In genomic region chr7:46569117-46569433, GRCh38 we compare ENCODE assay signal across 12 cellular contexts.
DNase-seq lines count a peak whose midpoint lies in the region; ATAC-seq, FAIRE-seq and TF ChIP-seq lines count a peak whose summit lies in the region.
"Had no signal": no experiment of that assay in that cellular context is flagged by ENCODE, and none has a peak within 500 bp of the region (broad histone marks: within the 10 kb centered on the region; RNA-seq: fewer than 3 reads in every experiment).

No MANE protein-coding gene starts in this region.

- H3K4me3 ChIP-seq in A549 (no peak overlapping the region), lower lobe of right lung (no peak overlapping the region)
- H3K4me3 ChIP-seq: tibial artery had no signal

- H3K4me2 ChIP-seq in A549: peak overlapping the region; percentile 35; the same call in 1 of the 3 replicates

- FAIRE-seq in A549 (lab: Jason Lieb, UNC): no peak

- 0% methylated on average over 2 of the region's 2 CpGs for WGBS in A549 (ENCODE audit: missing lambda C conversion rate)

- CTCF ChIA-PET in A549 (lab: Yijun Ruan, JAX): interaction anchor here (1.1 to 1.7 kb wide), 2 partner anchors 9 to 72 kb away, joined by 3 read pairs; no protein-coding TSS in a partner anchor

- no peak for TF ChIP-seq RAD21 in A549 (conservative IDR thresholded peaks at IDR 0.05 in 1 of 2, IDR thresholded peaks at IDR 0.05 in 1 of 2)

- POLR2A ChIA-PET in A549 (lab: Yijun Ruan, JAX): no interaction called here

- H3K27me3 ChIP-seq in lower lobe of right lung (ENCODE audit: low read depth): no peaks in the 10 kb centered on the region
- H3K27me3 ChIP-seq: tibial artery had no signal

- no peaks in the 10 kb centered on the region for H3K36me3 ChIP-seq in lower lobe of right lung
- H3K36me3 ChIP-seq: tibial artery had no signal

- H3K4me1 ChIP-seq in A549 (peaks cover 9% of the 10 kb centered on the region; the same call in 2 of the 3 replicates), lower lobe of right lung (no peaks in the 10 kb centered on the region)
- H3K4me1 ChIP-seq: tibial artery had no signal

- no peak for TF ChIP-seq EP300 in A549 (IDR thresholded peaks at IDR 0.05)

- TF ChIP-seq CTCF in A549 (IDR thresholded peaks at IDR 0.05) (no peak), lower lobe of right lung (IDR thresholded peaks at IDR 0.05) (no peak)

- no peak for TF ChIP-seq POLR2A in A549 (IDR thresholded peaks at IDR 0.05; ENCODE audit: low read length)

- H3K27ac ChIP-seq in A549: peak overlapping the region; percentile 32 to 57; a peak in 2 of 6 replicates
- no peak overlapping the region for H3K27ac ChIP-seq in lower lobe of right lung
- H3K27ac ChIP-seq: tibial artery had no signal

- no peak for DNase-seq in A549 (ENCODE audit: low read depth in 1 of 2, low spot score in 1 of 2)
- DNase-seq in HT1080 (ENCODE audit: low read depth): peak; percentile 61
- DNase-seq in astrocyte of the hippocampus (ENCODE audit: low read depth, low spot score): peak; percentile 55
- no peak for DNase-seq in lower lobe of right lung
- no peak for DNase-seq in activated gamma-delta T cell treated with Interleukin-2 at 50 U/mL for 16 hours
- DNase-seq in T-helper 9 cell: no peak
- DNase-seq: activated naive CD8-positive, alpha-beta T cell treated with anti-CD3 and anti-CD28 coated beads for 36 hours; GF-D8; NCI-H1436 treated with DMSO at 0.1 percent for 48 hours; tibial artery had no signal

- peaks cover 3% of the 10 kb centered on the region; the same call in 1 of the 3 replicates for H3K9me3 ChIP-seq in A549
- H3K9me3 ChIP-seq in lower lobe of right lung: no peaks in the 10 kb centered on the region
- H3K9me3 ChIP-seq: tibial artery had no signal

- intact Hi-C loops in lower lobe of right lung (cut with DNase I): no loop called here

- ATAC-seq in A549 (peak; percentile 59 to 72; a peak in 4 of 6 replicates), lower lobe of right lung (peak; percentile 33 to 50), HG03039 (IDR thresholded peaks at IDR 0.05; ENCODE audit: unreplicated experiment) (no peak), HG03175 (IDR thresholded peaks at IDR 0.05; ENCODE audit: unreplicated experiment) (no peak)

TF ChIP-seq in A549, 52 proteins besides CTCF, POLR2A, EP300 and RAD21:
- TF ChIP-seq ZSCAN20 (CRISPR knock-in tag; IDR thresholded peaks at IDR 0.05) (no peak), NPAS2 (CRISPR knock-in tag; IDR thresholded peaks at IDR 0.05; ENCODE audit: borderline replicate concordance) (no peak), FOSL2 (IDR thresholded peaks at IDR 0.05) (no peak), FOSL2 (CRISPR knock-in tag; IDR thresholded peaks at IDR 0.05) (no peak), ATOH8 (CRISPR knock-in tag; IDR thresholded peaks at IDR 0.05; ENCODE audit: low read depth) (no peak), CBX2 (IDR thresholded peaks at IDR 0.05; ENCODE audit: borderline replicate concordance, low read depth) (no peak), ZFP36 (IDR thresholded peaks at IDR 0.05; ENCODE audit: borderline replicate concordance, partially characterized antibody) (no peak), KDM1A (IDR thresholded peaks at IDR 0.05; ENCODE audit: low read depth) (no peak), RFX5 (IDR thresholded peaks at IDR 0.05) (no peak), CBX8 (IDR thresholded peaks at IDR 0.05) (no peak), PBX3 (IDR thresholded peaks at IDR 0.05) (no peak), JUN (IDR thresholded peaks at IDR 0.05) (no peak), RARB (CRISPR knock-in tag; IDR thresholded peaks at IDR 0.05) (no peak), MYC (IDR thresholded peaks at IDR 0.05; ENCODE audit: borderline replicate concordance, low read length) (no peak), TP53 (CRISPR knock-in tag; IDR thresholded peaks at IDR 0.05) (no peak), ESRRA (IDR thresholded peaks at IDR 0.05; ENCODE audit: borderline replicate concordance, low read length) (no peak), HOXA7 (CRISPR knock-in tag; IDR thresholded peaks at IDR 0.05) (no peak), ELK1 (IDR thresholded peaks at IDR 0.05; ENCODE audit: low read depth, low read length) (no peak), EHF (CRISPR knock-in tag; IDR thresholded peaks at IDR 0.05) (no peak)
- TF ChIP-seq, protein P1, sequence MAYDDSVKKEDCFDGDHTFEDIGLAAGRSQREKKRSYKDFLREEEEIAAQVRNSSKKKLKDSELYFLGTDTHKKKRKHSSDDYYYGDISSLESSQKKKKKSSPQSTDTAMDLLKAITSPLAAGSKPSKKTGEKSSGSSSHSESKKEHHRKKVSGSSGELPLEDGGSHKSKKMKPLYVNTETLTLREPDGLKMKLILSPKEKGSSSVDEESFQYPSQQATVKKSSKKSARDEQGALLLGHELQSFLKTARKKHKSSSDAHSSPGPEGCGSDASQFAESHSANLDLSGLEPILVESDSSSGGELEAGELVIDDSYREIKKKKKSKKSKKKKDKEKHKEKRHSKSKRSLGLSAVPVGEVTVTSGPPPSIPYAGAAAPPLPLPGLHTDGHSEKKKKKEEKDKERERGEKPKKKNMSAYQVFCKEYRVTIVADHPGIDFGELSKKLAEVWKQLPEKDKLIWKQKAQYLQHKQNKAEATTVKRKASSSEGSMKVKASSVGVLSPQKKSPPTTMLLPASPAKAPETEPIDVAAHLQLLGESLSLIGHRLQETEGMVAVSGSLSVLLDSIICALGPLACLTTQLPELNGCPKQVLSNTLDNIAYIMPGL (CRISPR knock-in tag; IDR thresholded peaks at IDR 0.05; ENCODE audit: borderline replicate concordance): no peak
TF ChIP-seq in A549: peak in this region for 0.

Comparison
In these comparisons a context has a peak if more than half of its experiments do, and no peak if none do; other contexts are left out.
1. ATAC-seq: peak in A549 (2 of 2) and lower lobe of right lung (2 of 2); none in HG03039 (single experiment) and HG03175 (single experiment).
2. DNase-seq: peak in HT1080 (single experiment) and astrocyte of the hippocampus (single experiment); none in A549 (0 of 2), lower lobe of right lung (single experiment), activated gamma-delta T cell treated with Interleukin-2 at 50 U/mL for 16 hours (single experiment) and T-helper 9 cell (single experiment).